ENCODE assay signal across 8 cellular contexts in the genomic region with DNA sequence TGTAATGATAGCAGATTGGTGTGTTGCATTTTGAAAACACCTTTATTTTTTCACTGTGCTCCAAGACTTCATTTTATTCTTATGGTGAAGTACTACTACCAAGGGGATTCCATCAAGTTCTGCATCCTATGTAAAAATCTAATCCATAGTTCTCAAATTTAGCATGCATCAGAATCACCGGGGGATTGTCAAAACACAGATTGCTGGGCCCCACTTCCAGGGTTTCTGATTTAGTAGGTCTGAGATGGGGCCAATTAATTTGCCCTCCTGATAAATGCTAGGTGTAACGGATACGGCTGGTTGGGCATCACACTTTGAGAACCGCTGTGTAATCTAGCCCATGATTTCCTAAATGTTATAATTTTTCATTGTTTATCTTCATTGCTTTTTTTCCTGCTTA. TPM values are rescaled to one million over a fixed set of nuclear protein-coding genes. Genes with fewer than 3 reads are reported as not detected.
DNase-seq lines count a peak whose midpoint lies in the region; ATAC-seq, FAIRE-seq and TF ChIP-seq lines count a peak whose summit lies in the region.

No MANE protein-coding gene starts in this region.

- H3K4me1 Mint-ChIP-seq in IgD-negative memory B cell: peaks cover 31 to 35% (median 32%) of the 10 kb centered on the region in 3 donors

- H3K4me1 ChIP-seq in mucosa of rectum (ENCODE audit: control insufficient read depth in 2 of 2, insufficient read depth in 2 of 2, low read length in 2 of 2): peaks cover 21% of the 10 kb centered on the region in 2 donors

- peak overlapping the region; percentile 98 to 99 for H3K9ac ChIP-seq in mucosa of rectum (ENCODE audit: low read depth in 1 of 2, low read length in 2 of 2)

- H3K27me3 ChIP-seq in mucosa of rectum (ENCODE audit: control insufficient read depth in 2 of 2, insufficient read depth in 2 of 2, low read length in 2 of 2): no peaks in the 10 kb centered on the region

- TF ChIP-seq CTCF in AG04449 (IDR thresholded peaks at IDR 0.05; ENCODE audit: insufficient read depth, low read length, missing control alignments) (no peak), cardiac fibroblast (IDR thresholded peaks at IDR 0.05; ENCODE audit: low read depth, low read length) (no peak)

- ATAC-seq in GM18517 (IDR thresholded peaks at IDR 0.05; ENCODE audit: unreplicated experiment): no peak
- ATAC-seq in GM21447 (IDR thresholded peaks at IDR 0.05; ENCODE audit: unreplicated experiment): no peak

- H3K27ac Mint-ChIP-seq in IgD-negative memory B cell: peak overlapping the region; percentile 95 to 100 (median 99)

- DNase-seq in AG04449 (ENCODE audit: low read depth, low spot score) (no peak), cardiac fibroblast (ENCODE audit: low read depth in 2 of 2) (no peak), hippocampal formation (lab: John Stamatoyannopoulos, UW) (no peak), GM12892 (ENCODE audit: insufficient read length) (no peak)

- H3K4me3 ChIP-seq in AG04449 (ENCODE audit: low read depth, low read length): peak overlapping the region; percentile 98
- H3K4me3 ChIP-seq in cardiac fibroblast (replicated peaks in 1 of 2; ENCODE audit: low read depth in 2 of 2, low read length in 2 of 2): peak overlapping the region; percentile 75 to 96
- peak overlapping the region; percentile 100 for H3K4me3 ChIP-seq in mucosa of rectum (ENCODE audit: low read length in 2 of 2)

- peak overlapping the region; percentile 89 to 93 for H3K27ac ChIP-seq in mucosa of rectum (ENCODE audit: low read depth in 2 of 2, low read length in 2 of 2)

- POLR2A ChIA-PET in AG04449 (lab: Yijun Ruan, JAX): interaction anchor here (1.0 kb wide), 2 partner anchors 14 to 149 kb away, joined by 4 read pairs; a partner anchor contains a TSS

- no peak for FAIRE-seq in GM12892 (lab: Jason Lieb, UNC)

- no peaks in the 10 kb centered on the region for H3K9me3 ChIP-seq in mucosa of rectum (ENCODE audit: control insufficient read depth in 2 of 2, low read length in 2 of 2)

- H3K9me3 Mint-ChIP-seq in IgD-negative memory B cell: no peaks in the 10 kb centered on the region

- H3K36me3 Mint-ChIP-seq in IgD-negative memory B cell: peaks cover 3% of the 10 kb centered on the region

- peak overlapping the region; percentile 98 to 100 (median 100) for H3K4me3 Mint-ChIP-seq in IgD-negative memory B cell

- no peaks in the 10 kb centered on the region for H3K27me3 Mint-ChIP-seq in IgD-negative memory B cell

- no peak for TF ChIP-seq POLR2A in GM12892 (IDR thresholded peaks at IDR 0.05; ENCODE audit: low read depth, low read length)

- peaks cover 22 to 24% of the 10 kb centered on the region in 2 donors for H3K36me3 ChIP-seq in mucosa of rectum (ENCODE audit: control insufficient read depth in 2 of 2, insufficient read depth in 2 of 2, low read length in 2 of 2)

- CTCF ChIA-PET in AG04449 (lab: Yijun Ruan, JAX): interaction anchor here (0.8 to 2.9 kb wide), 4 partner anchors 8 to 62 kb away, joined by 3 to 34 read pairs (median 4); a partner anchor contains a TSS

RNA-seq across cellular contexts. Expression of a gene that starts 0.7 kb away (rescaled TPM):
- 8.0 TPM for polyA plus RNA-seq in IgD-negative memory B cell
- 16.8 TPM for polyA plus RNA-seq in GM12892 (2012; ENCODE audit: missing spikeins)

RNA-seq across cellular contexts. Expression of a gene that starts 1.2 kb away (rescaled TPM):
- polyA plus RNA-seq in IgD-negative memory B cell: 1,406 TPM
- polyA plus RNA-seq in GM12892 (2012; ENCODE audit: missing spikeins): 7,439 TPM

RNA-seq across cellular contexts. Expression of a gene that starts 8.3 kb away (rescaled TPM):
- polyA plus RNA-seq in IgD-negative memory B cell: 48.4 TPM
- polyA plus RNA-seq in GM12892 (2012; ENCODE audit: missing spikeins): 29.3 TPM

RNA-seq across cellular contexts. Expression of a gene that starts 60.0 kb away (rescaled TPM):
- not detected for polyA plus RNA-seq in IgD-negative memory B cell
- 0.32 TPM for polyA plus RNA-seq in GM12892 (2012; ENCODE audit: missing spikeins)
